In genomic region chr2:219178377-219179175, GRCh38 we compare ENCODE assay signal across 8 cellular contexts. TPM values are rescaled to one million over a fixed set of nuclear protein-coding genes. Genes with fewer than 3 reads are reported as not detected.
DNase-seq lines count a peak whose midpoint lies in the region; ATAC-seq and TF ChIP-seq lines count a peak whose summit lies in the region.

No MANE protein-coding gene starts in this region.

- H4K20me1 ChIP-seq in SK-N-SH (ENCODE audit: insufficient read depth), result peaks cover 10% of the 10 kb centered on the region

- CTCF ChIA-PET in SK-N-SH (lab: Yijun Ruan, JAX), result interaction anchor here (0.6 to 3.8 kb wide), 4 partner anchors 8 to 181 kb away, joined by 3 to 12 read pairs (median 6); partner anchors contain the start of gene SLC23A3
- CTCF ChIA-PET in MCF 10A (lab: Yijun Ruan, JAX), result no interaction called here

- H3K9me3 ChIP-seq in SK-N-SH (no peaks in the 10 kb centered on the region), spleen (no peaks in the 10 kb centered on the region)

- TF ChIP-seq POLR2A in spleen (IDR thresholded peaks at IDR 0.05), result no peak

- peaks cover 53% of the 10 kb centered on the region for H3K36me3 Mint-ChIP-seq in MCF 10A (ENCODE audit: insufficient read depth, unreplicated experiment)

- no peaks in the 10 kb centered on the region for H3K9me2 ChIP-seq in SK-N-SH

- intact Hi-C loops in MCF 10A (cut with micrococcal nuclease) (loop anchor here (5.0 kb wide), 1 partner anchor 99 kb away; the partner anchor contains the start of gene DNAJB2), spleen (cut with DNase I; ENCODE audit: low total_unique reads) (no loop called here)

- BruUV-seq in MCF 10A (replicated peaks; lab: Mats Ljungman, UMichigan), result no TSS peak

- TF ChIP-seq RAD21 in SK-N-SH (IDR thresholded peaks at IDR 0.05; ENCODE audit: low read length), result no peak

- H3K79me2 ChIP-seq in SK-N-SH (ENCODE audit: insufficient read depth), result peaks cover 38% of the 10 kb centered on the region

- ATAC-seq in GM19035 (IDR thresholded peaks at IDR 0.05; ENCODE audit: unreplicated experiment) (peak; percentile 17), HG03175 (IDR thresholded peaks at IDR 0.05; ENCODE audit: unreplicated experiment) (peak; percentile 8)

- no peaks in the 10 kb centered on the region for H3K9me3 Mint-ChIP-seq in MCF 10A (ENCODE audit: unreplicated experiment)

- H3K36me3 ChIP-seq in SK-N-SH (replicated peaks in 1 of 2; ENCODE audit: control insufficient read depth in 1 of 2, insufficient read depth in 2 of 2, low read length in 1 of 2), result peaks cover 43 to 54% of the 10 kb centered on the region in 2 experiments
- peaks cover 0 to 65% (median 58%) of the 10 kb centered on the region in 6 donors for H3K36me3 ChIP-seq in spleen

- no peak for TF ChIP-seq CTCF in AG10803 (conservative IDR thresholded peaks at IDR 0.05; ENCODE audit: low read length)
- no peak; the same call in 1 of the 2 replicates for TF ChIP-seq CTCF in SK-N-SH (IDR thresholded peaks at IDR 0.05)
- peak; percentile 4 for TF ChIP-seq CTCF in MCF 10A (IDR thresholded peaks at IDR 0.05; ENCODE audit: unreplicated experiment)
- TF ChIP-seq CTCF in spleen (IDR thresholded peaks at IDR 0.05 in 8 of 11, conservative IDR thresholded peaks at IDR 0.05 in 3 of 11), result peak in 1 of 11 experiments; percentile 24

- peak overlapping the region; percentile 77 for H3K9ac ChIP-seq in SK-N-SH

- peak overlapping the region; percentile 56; the same call in 1 of the 2 replicates for H2AFZ ChIP-seq in SK-N-SH (ENCODE audit: low read depth)

- H3K4me2 ChIP-seq in SK-N-SH, result peak overlapping the region; percentile 96

- H3K27ac Mint-ChIP-seq in MCF 10A (ENCODE audit: low read depth, unreplicated experiment), result peak overlapping the region; percentile 93

- H3K4me1 Mint-ChIP-seq in MCF 10A (ENCODE audit: insufficient read depth, unreplicated experiment), result no peaks in the 10 kb centered on the region

- peak overlapping the region; percentile 82 for H3K4me3 Mint-ChIP-seq in MCF 10A (ENCODE audit: unreplicated experiment)

- DNase-seq in AG10803 (ENCODE audit: low read depth) (peak; percentile 28), SK-N-SH (peak; percentile 81), MCF 10A (ENCODE audit: unreplicated experiment) (peak; percentile 9), iris pigment epithelial cell (ENCODE audit: low read depth) (peak; percentile 37), spleen (peak; percentile 94), Ammon's horn (ENCODE audit: low spot score) (no peak)

- H3K4me3 ChIP-seq in AG10803 (ENCODE audit: low read length), result peak overlapping the region; percentile 93
- peak overlapping the region; percentile 80 to 89 for H3K4me3 ChIP-seq in SK-N-SH (ENCODE audit: low read depth in 2 of 2, low read length in 1 of 2)
- peak overlapping the region; percentile 59 to 95 (median 89) for H3K4me3 ChIP-seq in spleen

- POLR2A ChIA-PET in SK-N-SH (lab: Yijun Ruan, JAX) (no interaction called here), MCF 10A (lab: Yijun Ruan, JAX) (interaction anchor here (0.6 to 3.9 kb wide), 11 partner anchors 15 to 419 kb away, joined by 3 to 49 read pairs (median 5); partner anchors contain the start of genes ABCB6, ANKZF1, ATG9A and STK11IP)

- no peak for TF ChIP-seq EP300 in SK-N-SH (IDR thresholded peaks at IDR 0.05; ENCODE audit: borderline replicate concordance in 1 of 2, low read depth in 1 of 2, low read length in 1 of 2)

- no peaks in the 10 kb centered on the region for H3K27me3 Mint-ChIP-seq in MCF 10A (ENCODE audit: insufficient read depth, unreplicated experiment)

- H3K4me1 ChIP-seq in SK-N-SH (ENCODE audit: control insufficient read depth in 1 of 2, insufficient read depth in 2 of 2, low read depth in 1 of 2, low read length in 1 of 2) (peaks cover 0 to 17% of the 10 kb centered on the region in 2 experiments; a peak in 2 of 4 replicates), spleen (peaks cover 20 to 86% (median 55%) of the 10 kb centered on the region in 6 donors)

- H3K27ac ChIP-seq in SK-N-SH (ENCODE audit: low read depth in 2 of 2, low read length in 1 of 2), result peak overlapping the region; percentile 95 to 97; a peak in 3 of 4 replicates
- H3K27ac ChIP-seq in spleen, result peak overlapping the region; percentile 95 to 100 (median 99)

- WGBS in SK-N-SH (ENCODE audit: low lambda C conversion rate), result 4% methylated on average over 36 of the region's 45 CpGs
- WGBS in spleen, 5 donors, result 2 to 6% (median 2%) methylated on average over 14 to 45 of the region's 45 CpGs

- peaks cover 4% of the 10 kb centered on the region for H3F3A ChIP-seq in SK-N-SH (replicated peaks; ENCODE audit: insufficient read depth)

- H3K27me3 ChIP-seq in SK-N-SH (ENCODE audit: insufficient read depth) (no peaks in the 10 kb centered on the region), spleen (replicated peaks in 1 of 7) (no peaks in the 10 kb centered on the region)

TF ChIP-seq in SK-N-SH, 30 proteins besides CTCF, POLR2A, EP300 and RAD21:
- TF ChIP-seq JUND (IDR thresholded peaks at IDR 0.05), result no peak
- TF ChIP-seq FOXM1 (IDR thresholded peaks at IDR 0.05; ENCODE audit: low read depth), result no peak
- peak; percentile 38; the same call in 1 of the 2 replicates for TF ChIP-seq MXI1 (IDR thresholded peaks at IDR 0.05; ENCODE audit: low read depth, low read length)
- peak; percentile 15; the same call in 1 of the 2 replicates for TF ChIP-seq SIN3A (IDR thresholded peaks at IDR 0.05; ENCODE audit: borderline replicate concordance, low read depth, low read length)

RNA-seq across cellular contexts. Expression of gene RETREG2, which starts 0.5 kb away (rescaled TPM):
- polyA plus RNA-seq in SK-N-SH (2012; rRNA removed) (74.6 and 94.8 TPM in 2 replicates), spleen (10 to 100 TPM; 30.0 to 47.2 (median 32.8) TPM)
- 54.7 and 75.7 TPM in 2 replicates for polyA plus RNA-seq in SK-N-SH (2012; cell fraction: cytosol; rRNA removed)
- 74.9 and 95.1 TPM in 2 replicates for polyA plus RNA-seq in SK-N-SH (2012; cell fraction: nucleus; rRNA removed)
- total RNA-seq in MCF 10A (2022) (49.3 and 64.5 TPM in 2 replicates), spleen (100 to 1,000 TPM in 2 of 7 donors, 10 to 100 TPM in 5; 51.5 to 101 (median 76.3) TPM)

RNA-seq across cellular contexts. Expression of gene CNPPD1, which starts 1.9 kb away (rescaled TPM):
- polyA plus RNA-seq in SK-N-SH (2012; rRNA removed) (75.9 and 84.1 TPM in 2 replicates), spleen (10 to 100 TPM; 53.5 to 65.2 (median 65.2) TPM)
- 45.1 and 54.5 TPM in 2 replicates for polyA plus RNA-seq in SK-N-SH (2012; cell fraction: cytosol; rRNA removed)
- 127 and 136 TPM in 2 replicates for polyA plus RNA-seq in SK-N-SH (2012; cell fraction: nucleus; rRNA removed)
- total RNA-seq in MCF 10A (2022) (33.9 and 39.1 TPM in 2 replicates), spleen (10 to 100 TPM; 51.3 to 80.8 (median 66.4) TPM)

RNA-seq across cellular contexts. Expression of gene SLC23A3, which starts 8.7 kb away (rescaled TPM):
- polyA plus RNA-seq in SK-N-SH (2012; rRNA removed), result 2.1 and 3.5 TPM in 2 replicates
- 0.20 and 0.21 TPM in 2 replicates for polyA plus RNA-seq in SK-N-SH (2012; cell fraction: cytosol; rRNA removed)
- 25.9 and 27.5 TPM in 2 replicates for polyA plus RNA-seq in SK-N-SH (2012; cell fraction: nucleus; rRNA removed)
- total RNA-seq in MCF 10A (2022), result 1.7 and 2.6 TPM in 2 replicates
- total RNA-seq in spleen, result 1 to 10 TPM; 1.5 to 5.0 (median 3.5) TPM
- polyA plus RNA-seq in spleen, result 1 to 10 TPM; 1.2 to 2.2 (median 1.3) TPM

RNA-seq across cellular contexts. Expression of gene NHEJ1, which starts 18.0 kb away (rescaled TPM):
- polyA plus RNA-seq in SK-N-SH (2012; rRNA removed) (16.3 and 21.0 TPM in 2 replicates), spleen (1 to 10 TPM; 5.5 to 7.9 (median 7.8) TPM)
- polyA plus RNA-seq in SK-N-SH (2012; cell fraction: cytosol; rRNA removed), result 14.2 and 16.0 TPM in 2 replicates
- polyA plus RNA-seq in SK-N-SH (2012; cell fraction: nucleus; rRNA removed), result 12.6 and 24.6 TPM in 2 replicates
- total RNA-seq in MCF 10A (2022) (7.5 and 11.5 TPM in 2 replicates), spleen (10 to 100 TPM; 13.3 to 25.9 (median 16.6) TPM)

RNA-seq across cellular contexts. Expression of gene ZFAND2B, which starts 28.0 kb away (rescaled TPM):
- polyA plus RNA-seq in SK-N-SH (2012; rRNA removed) (39.9 and 46.9 TPM in 2 replicates), spleen (10 to 100 TPM; 39.4 to 63.6 (median 55.0) TPM)
- polyA plus RNA-seq in SK-N-SH (2012; cell fraction: cytosol; rRNA removed), result 17.0 and 24.3 TPM in 2 replicates
- 144 TPM in 2 replicates for polyA plus RNA-seq in SK-N-SH (2012; cell fraction: nucleus; rRNA removed)
- total RNA-seq in MCF 10A (2022) (61.0 and 73.1 TPM in 2 replicates), spleen (10 to 100 TPM; 46.3 to 77.7 (median 49.8) TPM)
